In the genomic region with DNA sequence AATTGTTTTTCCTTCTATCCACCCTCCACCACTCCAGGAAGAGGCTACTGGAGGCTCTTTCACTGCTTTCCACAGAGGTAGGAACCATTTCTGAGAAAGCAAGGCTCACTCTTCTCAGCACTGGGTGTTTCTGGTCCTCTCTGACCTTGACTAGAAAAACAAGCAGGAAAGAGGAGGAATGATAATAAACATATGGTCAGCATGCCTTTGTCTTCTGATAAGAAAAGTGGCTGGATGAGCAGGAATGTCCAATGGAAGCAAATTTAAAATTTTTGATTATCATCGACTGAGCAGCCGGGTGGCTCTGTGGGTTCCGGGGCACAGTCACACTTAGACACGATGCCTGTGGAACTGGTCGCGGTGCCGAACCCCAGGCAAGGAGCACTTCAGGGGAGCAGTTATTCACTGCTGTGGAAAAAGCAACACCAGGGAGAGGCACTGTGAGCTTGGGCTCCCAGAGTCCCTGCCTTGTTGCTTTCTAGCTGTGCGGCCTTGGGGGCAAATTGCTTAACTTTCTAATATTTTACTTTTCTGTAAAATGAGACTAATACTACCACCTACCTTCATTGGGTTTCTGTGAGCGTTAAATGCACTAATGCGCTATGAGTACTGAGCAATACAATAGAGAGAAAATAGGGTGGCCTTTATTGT, we compare ENCODE assay signal across 21 cellular contexts.
A peak's percentile ranks its signal among the peaks of the same experiment; 100 is the strongest.
DNase-seq lines count a peak whose midpoint lies in the region; TF ChIP-seq lines count a peak whose summit lies in the region.
"Had no signal": no experiment of that assay in that cellular context is flagged by ENCODE, and none has a peak within 500 bp of the region (broad histone marks: within the 10 kb centered on the region; RNA-seq: fewer than 3 reads in every experiment).

No MANE protein-coding gene starts in this region.

- no peaks in the 10 kb centered on the region for H4K20me1 ChIP-seq in GM23248 (ENCODE audit: insufficient read depth)

- TF ChIP-seq CTCF in nephron progenitor cell (IDR thresholded peaks at IDR 0.05), result no peak

- H3K4me3 Mint-ChIP-seq in nephron progenitor cell, result no peak overlapping the region
- H3K4me3 Mint-ChIP-seq: CD4-positive, CD25-positive, alpha-beta regulatory T cell; IgD-negative memory B cell had no signal

- H3F3A ChIP-seq in GM23248 (ENCODE audit: insufficient read depth), result peaks cover 20% of the 10 kb centered on the region

- no peaks in the 10 kb centered on the region for H3K27me3 ChIP-seq in GM23248 (replicated peaks; ENCODE audit: insufficient read depth)
- H3K27me3 ChIP-seq: MG63, SJCRH30 had no signal

- H3K9ac ChIP-seq in GM23248, result no peak overlapping the region

- peaks cover 15% of the 10 kb centered on the region for H3K36me3 Mint-ChIP-seq in nephron progenitor cell (ENCODE audit: low read depth)

- H3K27ac ChIP-seq in GM23248, result no peak overlapping the region
- H3K27ac ChIP-seq: SJCRH30 had no signal

- H3K9me3 Mint-ChIP-seq in nephron progenitor cell, result peaks cover 7% of the 10 kb centered on the region

- peaks cover 30% of the 10 kb centered on the region for H3K4me1 ChIP-seq in GM23248 (ENCODE audit: insufficient read depth)
- H3K4me1 ChIP-seq: HAP-1 had no signal

- H3K79me2 ChIP-seq in GM23248 (ENCODE audit: insufficient read depth), result no peaks in the 10 kb centered on the region

- H3K36me3 ChIP-seq in GM23248 (ENCODE audit: low read depth), result no peaks in the 10 kb centered on the region
- H3K36me3 ChIP-seq: HAP-1, MG63, SJCRH30 had no signal

- H3K4me1 Mint-ChIP-seq in nephron progenitor cell, result peaks cover 80% of the 10 kb centered on the region

- no peaks in the 10 kb centered on the region for H3K9me2 ChIP-seq in GM23248 (ENCODE audit: insufficient read depth)

- no peaks in the 10 kb centered on the region for H3K27me3 Mint-ChIP-seq in nephron progenitor cell (ENCODE audit: low read depth, poor library complexity)
- H3K27me3 Mint-ChIP-seq: CD4-positive, CD25-positive, alpha-beta regulatory T cell; IgD-negative memory B cell had no signal

- in situ Hi-C loops in GM23248 (cut with MboI), result loop anchor here (10.0 kb wide), 1 partner anchor 271 kb away; no protein-coding TSS in a partner anchor
- in situ Hi-C loops in ACHN (cut with HindIII; ENCODE audit: low pct_ligation_motif_present, low pct_unique_long_range_greater_than_20kb, low sequenced_read_pairs), result no loop called here

- DNase-seq in GM23248 (no peak), amniotic epithelial cell (ENCODE audit: low read depth) (peak; percentile 67), hepatic stellate cell (ENCODE audit: low spot score) (peak; percentile 45), nephron progenitor cell (no peak), ACHN (no peak), SKM-1 (lab: John Stamatoyannopoulos, UW; ENCODE audit: unreplicated experiment) (no peak)
- DNase-seq in activated naive CD4-positive, alpha-beta T cell treated with anti-CD3 and anti-CD28 coated beads, Interleukin-2, amount 50 U/mL, for 16 hours, result no peak
- DNase-seq: CD4-positive, CD25-positive, alpha-beta regulatory T cell; DMS79; MG63; NCI-H1417 treated with DMSO at 0.1 percent for 48 hours; NCI-H187 treated with DMSO at 0.1 percent for 48 hours; NCI-H2107; NCI-H446 treated with DMSO at 0.1 percent for 48 hours; NCI-H526 treated with DMSO at 0.1 percent for 48 hours; OCI-M1; SJCRH30; SW 1271 had no signal

- peak overlapping the region; percentile 39 for H3K27ac Mint-ChIP-seq in nephron progenitor cell
- H3K27ac Mint-ChIP-seq: CD4-positive, CD25-positive, alpha-beta regulatory T cell had no signal

- no peak overlapping the region for H3K4me3 ChIP-seq in GM23248
- H3K4me3 ChIP-seq: GM12878, HAP-1, MG63, SJCRH30 had no signal

- H3K4me2 ChIP-seq in GM23248 (ENCODE audit: unreplicated experiment), result no peak overlapping the region

- 98 to 99% methylated on average over 10 of the region's 10 CpGs for WGBS in GM23248 (ENCODE audit: low coverage in 1 of 2, low lambda C conversion rate in 2 of 2, missing lambda C conversion rate in 2 of 2), 2 experiments

- H2AFZ ChIP-seq in GM23248, result 0 out of 2 replicates have a peak overlapping the region, but pooled peaks have one; percentile 5

- no peaks in the 10 kb centered on the region for H3K9me3 ChIP-seq in GM23248 (ENCODE audit: low read depth)
- H3K9me3 ChIP-seq: HAP-1, MG63 had no signal

Comparison
In these comparisons a context has a peak if more than half of its experiments do, and no peak if none do; other contexts are left out.
1. DNase-seq: peak in amniotic epithelial cell (single experiment) and hepatic stellate cell (single experiment); none in GM23248 (single experiment), nephron progenitor cell (single experiment), ACHN (single experiment), activated naive CD4-positive, alpha-beta T cell treated with anti-CD3 and anti-CD28 coated beads, Interleukin-2, amount 50 U/mL, for 16 hours (single experiment) and SKM-1 (single experiment).